In the genomic region with DNA sequence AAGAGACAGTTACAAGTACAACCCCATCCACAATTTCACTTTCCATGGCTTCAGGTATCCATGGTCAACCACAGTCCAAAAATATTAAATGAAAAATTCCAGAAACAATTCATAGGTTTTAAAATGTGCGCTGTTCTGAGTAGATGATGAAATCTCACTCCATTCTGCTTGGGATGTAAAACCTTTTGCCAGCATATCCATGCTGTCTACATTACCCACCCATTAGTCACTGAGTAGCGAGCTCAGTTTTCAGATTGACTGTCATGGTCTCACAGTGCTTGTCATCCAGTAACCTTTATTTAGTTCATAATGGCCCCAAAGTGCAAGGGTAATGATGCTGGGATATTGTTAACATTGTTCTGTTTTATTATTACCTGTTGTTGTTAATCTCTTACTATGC, we compare ENCODE assay signal across 1 cellular context.
TF ChIP-seq lines count a peak whose summit lies in the region.

No MANE protein-coding gene starts in this region.

TF ChIP-seq in A549, 52 proteins besides CTCF, POLR2A, EP300 and RAD21 (continued from another document):
- TF ChIP-seq RCOR1 (IDR thresholded peaks at IDR 0.05; ENCODE audit: low read depth, low read length) (no peak), EHMT2 (IDR thresholded peaks at IDR 0.05; ENCODE audit: low read depth) (no peak), TP53 (CRISPR knock-in tag; IDR thresholded peaks at IDR 0.05) (no peak), RNF2 (IDR thresholded peaks at IDR 0.05; ENCODE audit: borderline replicate concordance, low read depth) (no peak), MAFK (IDR thresholded peaks at IDR 0.05; ENCODE audit: partially characterized antibody) (no peak), ZFP36 (IDR thresholded peaks at IDR 0.05; ENCODE audit: borderline replicate concordance, partially characterized antibody) (no peak), BHLHE40 (IDR thresholded peaks at IDR 0.05; ENCODE audit: low read depth, low read length) (no peak), EHF (CRISPR knock-in tag; IDR thresholded peaks at IDR 0.05) (no peak), MYC (IDR thresholded peaks at IDR 0.05; ENCODE audit: borderline replicate concordance, low read length) (no peak)
